Comparison of ENCODE assay signal across 8 cellular contexts in the genomic region with DNA sequence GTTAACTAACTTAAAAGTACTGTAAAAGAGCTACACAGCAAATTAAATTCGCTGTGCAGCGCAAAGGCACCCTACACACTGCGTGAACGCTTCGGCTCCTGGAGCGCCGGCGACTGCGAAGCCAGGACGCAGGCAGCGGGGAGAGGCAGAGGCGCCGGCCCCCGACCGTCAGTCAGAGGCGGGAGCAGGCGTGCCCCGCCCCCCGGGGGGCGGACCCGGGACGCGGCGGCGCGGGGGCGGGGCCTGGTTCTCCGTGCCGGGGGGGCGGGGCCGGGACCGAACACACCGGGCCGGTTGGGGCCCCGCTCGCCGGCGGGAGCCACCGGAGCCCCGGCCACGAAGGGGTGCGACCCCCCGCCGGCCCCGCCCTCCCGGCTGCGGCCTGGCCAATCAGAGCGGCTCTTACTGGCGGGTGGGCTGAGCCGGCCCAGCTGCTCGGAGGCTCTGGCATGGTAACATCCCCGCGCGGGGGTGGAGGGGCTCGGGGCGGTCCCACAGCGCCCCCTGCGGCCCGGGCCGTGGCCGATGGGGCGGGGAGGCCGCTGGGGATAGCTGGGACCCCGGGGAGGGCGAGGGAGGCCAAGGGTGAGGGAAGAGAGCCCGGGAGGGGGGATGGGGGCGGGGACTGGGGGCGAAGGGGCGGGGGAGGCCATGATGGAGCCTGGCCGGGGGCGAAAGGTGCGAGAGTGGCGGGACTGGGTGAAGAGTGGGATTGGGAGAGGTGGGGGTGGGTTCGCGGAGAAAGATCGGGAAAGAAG. TPM values are rescaled to one million over a fixed set of nuclear protein-coding genes. Genes with fewer than 3 reads are reported as not detected.
DNase-seq lines count a peak whose midpoint lies in the region; ATAC-seq and TF ChIP-seq lines count a peak whose summit lies in the region.

Gene PRPF40B (plus strand): TSS at position 420 of the 758 bp plus-strand sequence. CDS start 30 bp downstream, at position 450.

- peaks cover 34% of the 10 kb centered on the region for H3K4me1 Mint-ChIP-seq in activated CD4-positive, alpha-beta T cell treated with anti-CD3 and anti-CD28 coated beads, Interleukin-2, amount 10 ng/mL, durations not matched to agents 7 days and 5 days

- H3K36me3 ChIP-seq in BE2C (no peaks in the 10 kb centered on the region), liver (ENCODE audit: control insufficient read depth in 4 of 4, insufficient read depth in 3 of 4, low read depth in 1 of 4, low read length in 3 of 4) (no peaks in the 10 kb centered on the region)

- DNase-seq in BE2C (peak; percentile 93), NCI-H510A treated with DMSO at 0.1 percent for 48 hours (lab: John Stamatoyannopoulos, UW) (peak; percentile 91), dedifferentiated amniotic fluid mesenchymal stem cell (ENCODE audit: extremely low spot score) (peak; percentile 59)
- DNase-seq in activated CD4-positive, alpha-beta T cell treated with anti-CD3 and anti-CD28 coated beads, Interleukin-2, amount 10 ng/mL, durations not matched to agents 7 days and 5 days = peak; percentile 84
- DNase-seq in stimulated activated CD4-positive, alpha-beta T cell treated with anti-CD3 and anti-CD28 coated beads, Interleukin-4, amount 100 ng/mL, for 24 hours = peak; percentile 81

- no peaks in the 10 kb centered on the region for H3K27me3 ChIP-seq in BE2C
- no peaks in the 10 kb centered on the region for H3K27me3 ChIP-seq in liver (ENCODE audit: control insufficient read depth in 4 of 4, insufficient read depth in 4 of 4, low read length in 3 of 4)

- H3K4me1 ChIP-seq in BE2C (no peaks in the 10 kb centered on the region), liver (ENCODE audit: control insufficient read depth in 4 of 4, insufficient read depth in 4 of 4, low read length in 3 of 4) (peaks cover 0 to 13% (median 8%) of the 10 kb centered on the region in 4 donors)

- peak within 1 kb of the TSS; percentile 84 to 85 for H3K27ac ChIP-seq in liver (ENCODE audit: low read depth in 1 of 2, low read length in 2 of 2)

- TF ChIP-seq RAD21 in liver (IDR thresholded peaks at IDR 0.05) = peak in 1 of 2 donors; percentile 36

- H3K9me3 ChIP-seq in BE2C (no peaks in the 10 kb centered on the region), liver (ENCODE audit: control insufficient read depth in 4 of 4, low read length in 3 of 4) (no peaks in the 10 kb centered on the region)

- TF ChIP-seq CTCF in BE2C (IDR thresholded peaks at IDR 0.05; ENCODE audit: low read depth, low read length) (peak; percentile 50), liver (IDR thresholded peaks at IDR 0.05; ENCODE audit: low read depth, low read length, missing input control) (peak; percentile 43)

- CTCF ChIA-PET in activated CD4-positive, alpha-beta T cell treated with anti-CD3 and anti-CD28 coated beads, Interleukin-2, amount 10 ng/mL, durations not matched to agents 7 days and 5 days (lab: Charles Lee) = interaction anchor here (0.6 to 2.3 kb wide), 12 partner anchors 8 to 200 kb away, joined by 3 to 12 read pairs (median 6); partner anchors contain the start of gene TMBIM6

- POLR2A ChIA-PET in activated CD4-positive, alpha-beta T cell treated with anti-CD3 and anti-CD28 coated beads, Interleukin-2, amount 10 ng/mL, durations not matched to agents 7 days and 5 days (lab: Charles Lee) = interaction anchor here (0.6 kb wide), 2 partner anchors 118 to 493 kb away, joined by 3 to 4 read pairs; partner anchors contain the start of gene TMBIM6

- no peaks in the 10 kb centered on the region for H3K36me3 Mint-ChIP-seq in activated CD4-positive, alpha-beta T cell treated with anti-CD3 and anti-CD28 coated beads, Interleukin-2, amount 10 ng/mL, durations not matched to agents 7 days and 5 days (ENCODE audit: low read depth)

- 1% methylated on average over 76 of the region's 76 CpGs for WGBS in liver

- peak within 1 kb of the TSS; percentile 76 for H3K4me3 ChIP-seq in BE2C (ENCODE audit: low read depth, low read length)
- H3K4me3 ChIP-seq in liver (ENCODE audit: low read depth in 1 of 3, low read length in 3 of 3) = peak within 1 kb of the TSS; percentile 55 to 82 (median 60)

- H3K4me3 Mint-ChIP-seq in activated CD4-positive, alpha-beta T cell treated with anti-CD3 and anti-CD28 coated beads, Interleukin-2, amount 10 ng/mL, durations not matched to agents 7 days and 5 days = peak within 1 kb of the TSS; percentile 81

- H3K27me3 Mint-ChIP-seq in activated CD4-positive, alpha-beta T cell treated with anti-CD3 and anti-CD28 coated beads, Interleukin-2, amount 10 ng/mL, durations not matched to agents 7 days and 5 days = peaks cover 21% of the 10 kb centered on the region

- H3K9me3 Mint-ChIP-seq in activated CD4-positive, alpha-beta T cell treated with anti-CD3 and anti-CD28 coated beads, Interleukin-2, amount 10 ng/mL, durations not matched to agents 7 days and 5 days = no peaks in the 10 kb centered on the region

- peak within 1 kb of the TSS; percentile 79 to 86 for H3K9ac ChIP-seq in liver (ENCODE audit: low read depth in 1 of 2, low read length in 2 of 2)

- ATAC-seq in GM19043 (IDR thresholded peaks at IDR 0.05; ENCODE audit: low read depth, unreplicated experiment) (peak; percentile 72), HG03354 (IDR thresholded peaks at IDR 0.05; ENCODE audit: poor library complexity, severe bottlenecking, unreplicated experiment) (peak; percentile 81)

- peak within 1 kb of the TSS; percentile 91 for H3K27ac Mint-ChIP-seq in activated CD4-positive, alpha-beta T cell treated with anti-CD3 and anti-CD28 coated beads, Interleukin-2, amount 10 ng/mL, durations not matched to agents 7 days and 5 days

TF ChIP-seq in liver, 16 proteins besides CTCF, POLR2A, EP300 and RAD21:
- peak in 1 of 2 donors; percentile 23 for TF ChIP-seq EGR1 (IDR thresholded peaks at IDR 0.05; ENCODE audit: low read depth in 2 of 2)
- no peak for TF ChIP-seq FOXA1 (IDR thresholded peaks at IDR 0.05)
- no peak for TF ChIP-seq ZBTB33 (IDR thresholded peaks at IDR 0.05)
- TF ChIP-seq, protein P1, sequence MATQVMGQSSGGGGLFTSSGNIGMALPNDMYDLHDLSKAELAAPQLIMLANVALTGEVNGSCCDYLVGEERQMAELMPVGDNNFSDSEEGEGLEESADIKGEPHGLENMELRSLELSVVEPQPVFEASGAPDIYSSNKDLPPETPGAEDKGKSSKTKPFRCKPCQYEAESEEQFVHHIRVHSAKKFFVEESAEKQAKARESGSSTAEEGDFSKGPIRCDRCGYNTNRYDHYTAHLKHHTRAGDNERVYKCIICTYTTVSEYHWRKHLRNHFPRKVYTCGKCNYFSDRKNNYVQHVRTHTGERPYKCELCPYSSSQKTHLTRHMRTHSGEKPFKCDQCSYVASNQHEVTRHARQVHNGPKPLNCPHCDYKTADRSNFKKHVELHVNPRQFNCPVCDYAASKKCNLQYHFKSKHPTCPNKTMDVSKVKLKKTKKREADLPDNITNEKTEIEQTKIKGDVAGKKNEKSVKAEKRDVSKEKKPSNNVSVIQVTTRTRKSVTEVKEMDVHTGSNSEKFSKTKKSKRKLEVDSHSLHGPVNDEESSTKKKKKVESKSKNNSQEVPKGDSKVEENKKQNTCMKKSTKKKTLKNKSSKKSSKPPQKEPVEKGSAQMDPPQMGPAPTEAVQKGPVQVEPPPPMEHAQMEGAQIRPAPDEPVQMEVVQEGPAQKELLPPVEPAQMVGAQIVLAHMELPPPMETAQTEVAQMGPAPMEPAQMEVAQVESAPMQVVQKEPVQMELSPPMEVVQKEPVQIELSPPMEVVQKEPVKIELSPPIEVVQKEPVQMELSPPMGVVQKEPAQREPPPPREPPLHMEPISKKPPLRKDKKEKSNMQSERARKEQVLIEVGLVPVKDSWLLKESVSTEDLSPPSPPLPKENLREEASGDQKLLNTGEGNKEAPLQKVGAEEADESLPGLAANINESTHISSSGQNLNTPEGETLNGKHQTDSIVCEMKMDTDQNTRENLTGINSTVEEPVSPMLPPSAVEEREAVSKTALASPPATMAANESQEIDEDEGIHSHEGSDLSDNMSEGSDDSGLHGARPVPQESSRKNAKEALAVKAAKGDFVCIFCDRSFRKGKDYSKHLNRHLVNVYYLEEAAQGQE (IDR thresholded peaks at IDR 0.05) = peak; percentile 67
- peak; percentile 80 for TF ChIP-seq TAF1 (conservative IDR thresholded peaks at IDR 0.05)
- peak; percentile 10 for TF ChIP-seq YY1 (IDR thresholded peaks at IDR 0.05)

RNA-seq across cellular contexts. Expression of gene PRPF40B, which starts in this region (rescaled TPM):
- polyA plus RNA-seq in BE2C (2012; ENCODE audit: insufficient read depth, insufficient read length, low read depth) = 32.2 TPM
- total RNA-seq in activated CD4-positive, alpha-beta T cell treated with anti-CD3 and anti-CD28 coated beads, Interleukin-2, amount 10 ng/mL, durations not matched to agents 7 days and 5 days = 10 to 100 TPM; 11.6 to 11.7 TPM
- 1 to 10 TPM; 2.4 to 4.8 TPM for total RNA-seq in liver
- 1 to 10 TPM; 3.4 to 4.3 TPM for polyA plus RNA-seq in liver

Comparison
In these comparisons a context has a peak if more than half of its experiments do, and no peak if none do; other contexts are left out.
1. Peak in every context shown above with its lines: DNase-seq, ATAC-seq, H3K4me3 ChIP-seq and H3K27ac ChIP-seq.